14 cellular contexts compared by ENCODE assay signal in genomic region chr21:37475186-37475868, GRCh38.
DNase-seq lines count a peak whose midpoint lies in the region; ATAC-seq, FAIRE-seq and TF ChIP-seq lines count a peak whose summit lies in the region.
"Had no signal": no experiment of that assay in that cellular context is flagged by ENCODE, and none has a peak within 500 bp of the region (broad histone marks: within the 10 kb centered on the region; RNA-seq: fewer than 3 reads in every experiment).

No MANE protein-coding gene starts in this region.

- CTCF ChIA-PET in activated CD8-positive, alpha-beta T cell treated with anti-CD3 and anti-CD28 coated beads for 36 hours (lab: Charles Lee): interaction anchor here (1.0 to 1.2 kb wide), 2 partner anchors 12 kb away, joined by 4 to 9 read pairs; no protein-coding TSS in a partner anchor

- POLR2A ChIA-PET in activated CD8-positive, alpha-beta T cell treated with anti-CD3 and anti-CD28 coated beads for 36 hours (lab: Charles Lee): interaction anchor here (1.0 kb wide), 1 partner anchor 12 kb away, joined by 3 read pairs; no protein-coding TSS in a partner anchor

- no peak for TF ChIP-seq CTCF in CD14-positive monocyte (IDR thresholded peaks at IDR 0.05)
- no peak for TF ChIP-seq CTCF in activated CD8-positive, alpha-beta T cell treated with anti-CD3 and anti-CD28 coated beads for 36 hours (IDR thresholded peaks at IDR 0.05)
- no peak for TF ChIP-seq CTCF in right lobe of liver (IDR thresholded peaks at IDR 0.05)
- no peak for TF ChIP-seq CTCF in hepatocyte (IDR thresholded peaks at IDR 0.05; ENCODE audit: poor library complexity)

- no peaks in the 10 kb centered on the region for H3K9me3 Mint-ChIP-seq in CD14-positive monocyte
- no peaks in the 10 kb centered on the region for H3K9me3 Mint-ChIP-seq in activated CD8-positive, alpha-beta T cell treated with anti-CD3 and anti-CD28 coated beads for 36 hours

- DNase-seq in CD14-positive monocyte (ENCODE audit: low spot score) (no peak), right lobe of liver (no peak), NCI-H748 (lab: John Stamatoyannopoulos, UW; ENCODE audit: unreplicated experiment) (no peak), frontal cortex (ENCODE audit: low spot score in 2 of 2) (no peak), hepatocyte (ENCODE audit: low spot score) (no peak), NCI-H2196 (lab: John Stamatoyannopoulos, UW; ENCODE audit: unreplicated experiment) (no peak)
- no peak for DNase-seq in activated CD8-positive, alpha-beta T cell treated with anti-CD3 and anti-CD28 coated beads for 36 hours
- DNase-seq: activated effector memory CD4-positive, alpha-beta T cell treated with anti-CD3 and anti-CD28 coated beads, Interleukin-2, amount 50 U/mL, for 16 hours; BE2C; MV-4-11; NCI-H510A treated with DMSO at 0.1 percent for 48 hours; SHP77 had no signal

- peak overlapping the region in 5 of 7 donors; percentile 9 to 48 (median 21) for H3K27ac Mint-ChIP-seq in CD14-positive monocyte
- peak overlapping the region; percentile 13 for H3K27ac Mint-ChIP-seq in activated CD8-positive, alpha-beta T cell treated with anti-CD3 and anti-CD28 coated beads for 36 hours
- H3K27ac Mint-ChIP-seq: mesothelial cell of epicardium had no signal

- H3K4me1 Mint-ChIP-seq in CD14-positive monocyte: peaks cover 9% of the 10 kb centered on the region
- peaks cover 57% of the 10 kb centered on the region for H3K4me1 Mint-ChIP-seq in activated CD8-positive, alpha-beta T cell treated with anti-CD3 and anti-CD28 coated beads for 36 hours (ENCODE audit: low read depth)

- peaks cover 93% of the 10 kb centered on the region for H3K79me2 ChIP-seq in hepatocyte

- no peak overlapping the region for H3K4me3 Mint-ChIP-seq in CD14-positive monocyte
- H3K4me3 Mint-ChIP-seq in activated CD8-positive, alpha-beta T cell treated with anti-CD3 and anti-CD28 coated beads for 36 hours: no peak overlapping the region
- H3K4me3 Mint-ChIP-seq: mesothelial cell of epicardium had no signal

- no peaks in the 10 kb centered on the region for H3K9me3 ChIP-seq in right lobe of liver
- no peaks in the 10 kb centered on the region for H3K9me3 ChIP-seq in hepatocyte (ENCODE audit: low read depth)
- H3K9me3 ChIP-seq: BE2C had no signal

- no peaks in the 10 kb centered on the region for H3K27me3 ChIP-seq in right lobe of liver
- H3K27me3 ChIP-seq in hepatocyte: no peaks in the 10 kb centered on the region
- H3K27me3 ChIP-seq: BE2C had no signal

- no peak overlapping the region for H3K4me2 ChIP-seq in hepatocyte

- no peaks in the 10 kb centered on the region for H3K9me2 ChIP-seq in hepatocyte (replicated peaks; ENCODE audit: insufficient read depth)

- H3K27me3 Mint-ChIP-seq in CD14-positive monocyte (ENCODE audit: low read depth in 3 of 3): no peaks in the 10 kb centered on the region
- H3K27me3 Mint-ChIP-seq in activated CD8-positive, alpha-beta T cell treated with anti-CD3 and anti-CD28 coated beads for 36 hours: no peaks in the 10 kb centered on the region

- FAIRE-seq in frontal cortex (lab: Jason Lieb, UNC): no peak

- TF ChIP-seq POLR2A in right lobe of liver (IDR thresholded peaks at IDR 0.05): no peak

- H2AFZ ChIP-seq in hepatocyte: no peak overlapping the region

- no peak overlapping the region for H3K4me3 ChIP-seq in right lobe of liver
- no peak overlapping the region for H3K4me3 ChIP-seq in hepatocyte

- H3K27ac ChIP-seq in right lobe of liver (no peak overlapping the region), hepatocyte (no peak overlapping the region)

- H3K36me3 ChIP-seq in right lobe of liver (peaks cover 0 to 6% (median 4%) of the 10 kb centered on the region in 4 donors), hepatocyte (replicated peaks; ENCODE audit: insufficient read depth, low read depth) (no peaks in the 10 kb centered on the region)

- peaks cover 0 to 14% (median 4%) of the 10 kb centered on the region in 4 donors for H3K4me1 ChIP-seq in right lobe of liver
- H3K4me1 ChIP-seq in hepatocyte (ENCODE audit: insufficient read depth): peaks cover 5% of the 10 kb centered on the region

- intact Hi-C loops in CD14-positive monocyte (cut with micrococcal nuclease) (no loop called here), right lobe of liver (cut with DNase I) (no loop called here)
- intact Hi-C loops in activated CD8-positive, alpha-beta T cell treated with anti-CD3 and anti-CD28 coated beads for 36 hours (cut with micrococcal nuclease): no loop called here

- peaks cover 25 to 46% of the 10 kb centered on the region in 2 donors for H3K36me3 Mint-ChIP-seq in CD14-positive monocyte
- H3K36me3 Mint-ChIP-seq in activated CD8-positive, alpha-beta T cell treated with anti-CD3 and anti-CD28 coated beads for 36 hours (ENCODE audit: low read depth): peaks cover 19% of the 10 kb centered on the region

- peak; percentile 64 for ATAC-seq in GM18511 (IDR thresholded peaks at IDR 0.05; ENCODE audit: unreplicated experiment)
- ATAC-seq in activated CD8-positive, alpha-beta T cell treated with anti-CD3 and anti-CD28 coated beads for 36 hours: peak; percentile 42
- peak; percentile 33 to 46 (median 38) for ATAC-seq in right lobe of liver

- H4K20me1 ChIP-seq in hepatocyte (ENCODE audit: insufficient read depth, poor library complexity, severe bottlenecking): peaks cover 93% of the 10 kb centered on the region
